24 cellular contexts compared by ENCODE assay signal in the genomic region with DNA sequence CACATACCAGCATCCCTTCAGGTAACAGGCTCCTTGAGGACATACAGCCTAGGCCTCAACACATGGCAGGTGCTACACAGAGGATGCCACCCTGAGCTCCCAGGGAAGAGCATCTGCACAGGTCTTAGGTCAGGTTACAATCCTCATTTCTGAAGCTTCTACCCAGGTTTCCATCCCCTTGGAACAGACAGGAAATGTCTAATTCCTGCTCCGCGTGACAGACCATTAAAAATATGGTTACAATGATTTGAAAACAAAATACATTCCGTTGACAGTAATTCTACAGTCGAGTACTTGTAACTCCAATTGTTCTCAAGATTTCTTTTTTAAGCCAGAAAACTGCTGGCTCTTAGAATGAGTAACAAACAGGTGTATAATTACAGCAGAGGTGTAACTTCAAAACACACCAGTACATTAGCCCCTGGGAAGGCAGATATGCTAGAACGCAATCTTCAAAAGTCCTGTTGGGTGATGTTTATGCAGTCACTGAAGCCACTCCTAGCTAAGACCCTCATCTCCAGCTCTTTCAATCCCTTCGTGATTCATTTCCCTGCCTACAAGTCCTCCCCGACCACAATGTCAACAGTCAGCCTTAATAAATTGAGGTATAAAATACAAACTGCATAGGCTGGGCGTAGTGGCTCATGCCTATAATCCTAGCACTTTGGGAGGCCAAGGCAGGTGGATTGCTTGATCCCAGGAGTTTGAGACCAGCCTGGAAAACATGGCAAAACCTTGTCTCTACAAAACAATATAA. TPM values are rescaled to one million over a fixed set of nuclear protein-coding genes. Genes with fewer than 3 reads are reported as not detected.
DNase-seq lines count a peak whose midpoint lies in the region; ATAC-seq and TF ChIP-seq lines count a peak whose summit lies in the region.
"Had no signal": no experiment of that assay in that cellular context is flagged by ENCODE, and none has a peak within 500 bp of the region (broad histone marks: within the 10 kb centered on the region; RNA-seq: fewer than 3 reads in every experiment).

No MANE protein-coding gene starts in this region.

- peak overlapping the region in 1 of 10 donors; percentile 4 for H3K4me3 Mint-ChIP-seq in naive thymus-derived CD8-positive, alpha-beta T cell
- H3K4me3 Mint-ChIP-seq: activated CD4-positive, alpha-beta T cell treated with anti-CD3 and anti-CD28 coated beads, Interleukin-2, amount 10 ng/mL, durations not matched to agents 24 days and 14 days had no signal

- peaks cover 36 to 72% (median 46%) of the 10 kb centered on the region in 4 donors for H3K4me1 Mint-ChIP-seq in naive thymus-derived CD8-positive, alpha-beta T cell

- peak overlapping the region in 6 of 10 donors; percentile 28 to 83 (median 56) for H3K27ac Mint-ChIP-seq in naive thymus-derived CD8-positive, alpha-beta T cell
- H3K27ac Mint-ChIP-seq: activated CD4-positive, alpha-beta T cell treated with anti-CD3 and anti-CD28 coated beads, Interleukin-2, amount 10 ng/mL, durations not matched to agents 24 days and 14 days had no signal

- no peak for TF ChIP-seq POLR2A in NB4 (IDR thresholded peaks at IDR 0.05; ENCODE audit: extremely low read depth, insufficient read length)

- TF ChIP-seq CTCF in NB4 (IDR thresholded peaks at IDR 0.05; ENCODE audit: low read depth, low read length) = no peak

- H3K27me3 Mint-ChIP-seq in naive thymus-derived CD8-positive, alpha-beta T cell = no peaks in the 10 kb centered on the region
- H3K27me3 Mint-ChIP-seq: activated CD4-positive, alpha-beta T cell treated with anti-CD3 and anti-CD28 coated beads, Interleukin-2, amount 10 ng/mL, durations not matched to agents 24 days and 14 days had no signal

- H3K4me3 ChIP-seq in NB4 (ENCODE audit: low read depth, low read length) = no peak overlapping the region
- H3K4me3 ChIP-seq: gastrocnemius medialis, MG63, sigmoid colon, suprapubic skin, vagina had no signal

- H3K27ac ChIP-seq in substantia nigra (ENCODE audit: low read depth, low read length, poor library complexity, severe bottlenecking) = no peak overlapping the region
- H3K27ac ChIP-seq: sigmoid colon, suprapubic skin, vagina had no signal

- POLR2A ChIA-PET in naive thymus-derived CD8-positive, alpha-beta T cell (lab: Charles Lee) = interaction anchor here (0.7 to 0.8 kb wide), 2 partner anchors 12 to 1397 kb away, joined by 3 to 4 read pairs; a partner anchor contains a TSS

- no peaks in the 10 kb centered on the region for H3K9me3 Mint-ChIP-seq in naive thymus-derived CD8-positive, alpha-beta T cell
- H3K9me3 Mint-ChIP-seq: activated CD4-positive, alpha-beta T cell treated with anti-CD3 and anti-CD28 coated beads, Interleukin-2, amount 10 ng/mL, durations not matched to agents 24 days and 14 days had no signal

- no peak for ATAC-seq in naive thymus-derived CD8-positive, alpha-beta T cell
- no peak for ATAC-seq in HG03342 (IDR thresholded peaks at IDR 0.05; ENCODE audit: unreplicated experiment)
- ATAC-seq in HG02763 (IDR thresholded peaks at IDR 0.05; ENCODE audit: unreplicated experiment) = no peak
- ATAC-seq: esophagus mucosa, gastrocnemius medialis had no signal

- DNase-seq in NCI-H510A treated with DMSO at 0.1 percent for 48 hours (lab: John Stamatoyannopoulos, UW) (peak; percentile 69), NCI-H510A (lab: John Stamatoyannopoulos, UW) (no peak), NB4 (ENCODE audit: low read depth) (peak; percentile 14), amniotic epithelial cell (ENCODE audit: low read depth) (peak; percentile 22), substantia nigra (lab: John Stamatoyannopoulos, UW) (no peak)
- DNase-seq in naive thymus-derived CD8-positive, alpha-beta T cell = no peak
- DNase-seq: activated CD4-positive, alpha-beta T cell treated with anti-CD3 and anti-CD28 coated beads, Interleukin-2, amount 10 ng/mL, durations not matched to agents 24 days and 14 days; activated CD8-positive, alpha-beta memory T cell treated with anti-CD3 and anti-CD28 coated beads, Interleukin-2, amount 50 U/mL, for 4 hours; activated gamma-delta T cell; amniotic stem cell; BE2C; Caco-2; caudate nucleus; gastrocnemius medialis; MG63; NCI-H2029; NCI-H526 treated with DMSO at 0.1 percent for 48 hours; posterior cingulate gyrus; sigmoid colon had no signal

- peaks cover 0 to 25% (median 3%) of the 10 kb centered on the region in 3 donors for H3K36me3 Mint-ChIP-seq in naive thymus-derived CD8-positive, alpha-beta T cell

RNA-seq across cellular contexts. Expression of a gene that starts 11.6 kb away (rescaled TPM):
- total RNA-seq in naive thymus-derived CD8-positive, alpha-beta T cell = 10 to 100 TPM; 51.7 to 56.8 TPM
- 10 to 100 TPM; 32.2 to 35.6 (median 32.4) TPM for polyA plus RNA-seq in naive thymus-derived CD8-positive, alpha-beta T cell

RNA-seq across cellular contexts. Expression of a gene that starts 12.2 kb away (rescaled TPM):
- 10 to 100 TPM; 82.8 to 92.5 TPM for total RNA-seq in naive thymus-derived CD8-positive, alpha-beta T cell
- polyA plus RNA-seq in naive thymus-derived CD8-positive, alpha-beta T cell = 10 to 100 TPM; 13.4 to 19.8 (median 14.0) TPM

Comparison
In these comparisons a context has a peak if more than half of its experiments do, and no peak if none do; other contexts are left out.
1. DNase-seq: peak in NCI-H510A treated with DMSO at 0.1 percent for 48 hours (single experiment), NB4 (single experiment) and amniotic epithelial cell (single experiment); none in NCI-H510A (single experiment), naive thymus-derived CD8-positive, alpha-beta T cell (0 of 10) and substantia nigra (0 of 49).